23 cellular contexts compared by ENCODE assay signal in genomic region chr19:50281491-50281890, GRCh38. TPM values are rescaled to one million over a fixed set of nuclear protein-coding genes. Genes with fewer than 3 reads are reported as not detected.
DNase-seq lines count a peak whose midpoint lies in the region; ATAC-seq, FAIRE-seq and TF ChIP-seq lines count a peak whose summit lies in the region.
"Had no signal": no experiment of that assay in that cellular context is flagged by ENCODE, and none has a peak within 500 bp of the region (broad histone marks: within the 10 kb centered on the region; RNA-seq: fewer than 3 reads in every experiment).

No MANE protein-coding gene starts in this region.

- H3K27ac Mint-ChIP-seq in chondrocyte (ENCODE audit: unreplicated experiment) = no peak overlapping the region
- H3K27ac Mint-ChIP-seq: B cell; CD4-positive, alpha-beta T cell; CD8-positive, alpha-beta T cell had no signal

- FAIRE-seq in HepG2 (lab: Jason Lieb, UNC) (no peak), GM12891 (lab: Jason Lieb, UNC) (no peak)
- FAIRE-seq: A549, D721Med, G401.6, GM12878, GM19239 had no signal

- no peak for TF ChIP-seq RAD21 in HepG2 (CRISPR knock-in tag; IDR thresholded peaks at IDR 0.05)

- no peak overlapping the region for H3K4me2 ChIP-seq in HepG2 (ENCODE audit: low read depth, low read length)
- H3K4me2 ChIP-seq in neuronal stem cell (ENCODE audit: insufficient read depth, low read length, poor library complexity, severe bottlenecking) = no peak overlapping the region
- H3K4me2 ChIP-seq: A549 had no signal

- H2AFZ ChIP-seq in HepG2 (ENCODE audit: low read length) (no peak overlapping the region), neuronal stem cell (ENCODE audit: low read length) (no peak overlapping the region)

- H3K4me3 ChIP-seq in HepG2 (replicated peaks in 1 of 3; ENCODE audit: insufficient read depth in 1 of 3, low read depth in 2 of 3, low read length in 3 of 3) (no peak overlapping the region), right lobe of liver (no peak overlapping the region), neuronal stem cell (ENCODE audit: low read length in 2 of 2) (no peak overlapping the region)
- H3K4me3 ChIP-seq: A549; BLaER1 treated with 17β-estradiol and CSF1 and Interleukin-3, amounts not matched to agents 10 nM and 100 nM; GM12878 had no signal

- no peak overlapping the region for H3K14ac ChIP-seq in neuronal stem cell (ENCODE audit: low read length)

- DNase-seq in HepG2 (ENCODE audit: low spot score) = no peak
- no peak for DNase-seq in right lobe of liver
- DNase-seq in chondrocyte (ENCODE audit: low spot score) = peak; percentile 88
- DNase-seq in neuronal stem cell (ENCODE audit: low spot score) = no peak
- DNase-seq in GM12891 (ENCODE audit: insufficient read length, low spot score) = no peak
- DNase-seq: AML-193; Caco-2; Calu3; CD4-positive, alpha-beta T cell; CD8-positive, alpha-beta T cell; DMS79 treated with DMSO at 0.1 percent for 48 hours had no signal

- ATAC-seq in HepG2 (no peak), right lobe of liver (no peak), HG03378 (IDR thresholded peaks at IDR 0.05; ENCODE audit: unreplicated experiment) (no peak), HG03460 (IDR thresholded peaks at IDR 0.05; ENCODE audit: unreplicated experiment) (no peak)
- ATAC-seq: CD8-positive, alpha-beta T cell; GM12878 had no signal

- H3K79me1 ChIP-seq in neuronal stem cell (ENCODE audit: low read depth, low read length) = no peaks in the 10 kb centered on the region

- 100% methylated on average over 1 of the region's 22 CpGs for WGBS in HepG2 (ENCODE audit: low lambda C conversion rate)
- 53% methylated on average over 3 of the region's 22 CpGs for WGBS in right lobe of liver (ENCODE audit: insufficient coverage, low coverage, low lambda C conversion rate, missing lambda C conversion rate)
- WGBS in neuronal stem cell (ENCODE audit: extremely low coverage in 2 of 2, insufficient read length in 2 of 2, insufficient replicate concordance in 1 of 2), 2 donors = no CpG with 5 or more reads among the region's 22 CpGs

- H3K9me3 Mint-ChIP-seq in chondrocyte (ENCODE audit: low read depth) = peaks cover 8% of the 10 kb centered on the region

- peaks cover 3% of the 10 kb centered on the region; the same call in 1 of the 2 replicates for H3K9me3 ChIP-seq in HepG2 (ENCODE audit: low read length)
- peaks cover 0 to 6% (median 0%) of the 10 kb centered on the region in 4 donors for H3K9me3 ChIP-seq in right lobe of liver
- peaks cover 6 to 11% of the 10 kb centered on the region in 2 donors for H3K9me3 ChIP-seq in neuronal stem cell (replicated peaks in 1 of 2; ENCODE audit: control insufficient read depth in 2 of 2, insufficient read depth in 1 of 2, low read depth in 1 of 2, low read length in 2 of 2)

- H3K36me3 ChIP-seq in HepG2 (replicated peaks in 1 of 2; ENCODE audit: control insufficient read depth in 1 of 2, insufficient read depth in 2 of 2, low read length in 2 of 2) = peaks cover 4 to 9% of the 10 kb centered on the region in 2 experiments; a peak in 1 of 5 replicates
- H3K36me3 ChIP-seq in right lobe of liver = peaks cover 0 to 45% (median 16%) of the 10 kb centered on the region in 4 donors
- peaks cover 0 to 6% of the 10 kb centered on the region in 2 donors for H3K36me3 ChIP-seq in neuronal stem cell (replicated peaks in 1 of 2; ENCODE audit: control insufficient read depth in 2 of 2, insufficient read depth in 2 of 2, low read length in 2 of 2)

- no peak overlapping the region for H2AK5ac ChIP-seq in neuronal stem cell (ENCODE audit: low read depth, low read length)

- no peak overlapping the region for H2BK5ac ChIP-seq in neuronal stem cell (ENCODE audit: low read length)

- BruUV-seq in HepG2 (replicated peaks; lab: Mats Ljungman, UMichigan) = no TSS peak

- H2BK15ac ChIP-seq in neuronal stem cell (ENCODE audit: low read length) = no peak overlapping the region

- H3K27me3 Mint-ChIP-seq in chondrocyte (ENCODE audit: low read depth) = no peaks in the 10 kb centered on the region

- H4K91ac ChIP-seq in neuronal stem cell (ENCODE audit: low read depth, low read length, poor library complexity) = no peak overlapping the region

- no peaks in the 10 kb centered on the region for H4K20me1 ChIP-seq in HepG2 (ENCODE audit: insufficient read depth, low read length)
- H4K20me1 ChIP-seq: BLaER1 treated with 17β-estradiol and CSF1 and Interleukin-3, amounts not matched to agents 10 nM and 100 nM had no signal

- no peak overlapping the region for H3K27ac ChIP-seq in HepG2 (ENCODE audit: extremely low read length, insufficient read depth, low read length)
- no peak overlapping the region for H3K27ac ChIP-seq in right lobe of liver
- H3K27ac ChIP-seq in neuronal stem cell (replicated peaks; ENCODE audit: low read length) = no peak overlapping the region
- H3K27ac ChIP-seq: 22Rv1; A549; BLaER1 treated with 17β-estradiol and CSF1 and Interleukin-3, amounts not matched to agents 10 nM and 100 nM; C4-2B had no signal

- H3K4me1 ChIP-seq in HepG2 (ENCODE audit: insufficient read depth, low read length) (peaks cover 10% of the 10 kb centered on the region), right lobe of liver (no peaks in the 10 kb centered on the region), neuronal stem cell (ENCODE audit: control insufficient read depth in 2 of 2, insufficient read depth in 1 of 2, low read depth in 1 of 2, low read length in 2 of 2) (no peaks in the 10 kb centered on the region)
- H3K4me1 ChIP-seq: A549, Caco-2 had no signal

- no peaks in the 10 kb centered on the region for H3K79me2 ChIP-seq in HepG2 (ENCODE audit: insufficient read depth, low read length)

- no peak overlapping the region for H3K18ac ChIP-seq in neuronal stem cell (ENCODE audit: low read length)

- no peak overlapping the region for H4K8ac ChIP-seq in neuronal stem cell (ENCODE audit: low read depth, low read length)

- H3K9ac ChIP-seq in HepG2 (ENCODE audit: insufficient read depth, low read depth, low read length) (no peak overlapping the region), neuronal stem cell (ENCODE audit: low read depth, low read length, poor library complexity) (no peak overlapping the region)
- H3K9ac ChIP-seq: BLaER1 treated with 17β-estradiol and CSF1 and Interleukin-3, amounts not matched to agents 10 nM and 100 nM had no signal

- CTCF ChIA-PET in HepG2 (lab: Yijun Ruan, JAX; ENCODE audit: low intra/inter-chr PET ratio, low total read pairs) = no interaction called here

- H2BK12ac ChIP-seq in neuronal stem cell (ENCODE audit: low read length) = no peak overlapping the region

- no peak for TF ChIP-seq EP300 in HepG2 (IDR thresholded peaks at IDR 0.05; ENCODE audit: low read depth in 2 of 2, low read length in 2 of 2)
- TF ChIP-seq EP300 in HepG2 (CRISPR knock-in tag; IDR thresholded peaks at IDR 0.05; ENCODE audit: borderline replicate concordance) = no peak

- TF ChIP-seq CTCF in HepG2 (CRISPR knock-in tag; IDR thresholded peaks at IDR 0.05) = no peak
- TF ChIP-seq CTCF in right lobe of liver (IDR thresholded peaks at IDR 0.05) = no peak
- no peak for TF ChIP-seq CTCF in chondrocyte (IDR thresholded peaks at IDR 0.05)

- no peaks in the 10 kb centered on the region for H3K27me3 ChIP-seq in HepG2 (ENCODE audit: control insufficient read depth in 1 of 2, insufficient read depth in 2 of 2, low read length in 2 of 2)
- no peaks in the 10 kb centered on the region for H3K27me3 ChIP-seq in right lobe of liver
- peaks cover 0 to 5% (median 0%) of the 10 kb centered on the region in 3 experiments for H3K27me3 ChIP-seq in neuronal stem cell (ENCODE audit: control insufficient read depth in 3 of 3, insufficient read depth in 3 of 3, low read depth in 1 of 3, low read length in 3 of 3)
- H3K27me3 ChIP-seq: BLaER1 treated with 17β-estradiol and CSF1 and Interleukin-3, amounts not matched to agents 10 nM and 100 nM had no signal

- no peak overlapping the region for H3K4me3 Mint-ChIP-seq in chondrocyte (ENCODE audit: unreplicated experiment)
- H3K4me3 Mint-ChIP-seq: B cell; CD4-positive, alpha-beta T cell; CD8-positive, alpha-beta T cell had no signal

- H3K23ac ChIP-seq in neuronal stem cell (ENCODE audit: low read depth, low read length, poor library complexity) = peak overlapping the region; percentile 62

- in situ Hi-C loops in HepG2 (cut with HindIII; ENCODE audit: extremely low pct_ligation_motif_present, low pct_unique_long_range_greater_than_20kb) = no loop called here

- no peaks in the 10 kb centered on the region for H3K4me1 Mint-ChIP-seq in chondrocyte (ENCODE audit: low read depth)
- H3K4me1 Mint-ChIP-seq: B cell had no signal

- H3K36me3 Mint-ChIP-seq in chondrocyte (ENCODE audit: low read depth) = peaks cover 9% of the 10 kb centered on the region
- H3K36me3 Mint-ChIP-seq: CD8-positive, alpha-beta T cell had no signal

- H3K4ac ChIP-seq in neuronal stem cell (ENCODE audit: low read length) = no peak overlapping the region

- intact Hi-C loops in HepG2 (cut with micrococcal nuclease; ENCODE audit: unreplicated experiment) (no loop called here), right lobe of liver (cut with DNase I) (no loop called here)

- POLR2A ChIA-PET in HepG2 (lab: Yijun Ruan, JAX) = no interaction called here

- TF ChIP-seq POLR2A in HepG2 (IDR thresholded peaks at IDR 0.05; ENCODE audit: insufficient read depth in 1 of 2, low read depth in 2 of 2, low read length in 2 of 2) (no peak), right lobe of liver (IDR thresholded peaks at IDR 0.05) (no peak), GM12891 (IDR thresholded peaks at IDR 0.05; ENCODE audit: low read depth, low read length) (no peak)

- H2BK120ac ChIP-seq in neuronal stem cell (ENCODE audit: low read depth, low read length) = no peak overlapping the region

RNA-seq across cellular contexts. Expression of gene KCNC3, which starts 47.7 kb away (rescaled TPM):
- total RNA-seq in HepG2 (2016; rRNA removed; fragmentation: Illumina TruSeq; extraction: Trizol) (0.24 and 0.29 TPM in 2 replicates), right lobe of liver (1 to 10 TPM in 5 of 6 experiments, under 1 TPM in 1; 0.92 to 3.0 (median 2.3) TPM), chondrocyte (4.9 to 9.3 TPM (median 8.9 TPM) in 3 replicates)
- 0.09 and 0.20 TPM in 2 replicates for total RNA-seq in HepG2 (2016; cell fraction: cytosol; rRNA removed; fragmentation: Illumina TruSeq; extraction: Trizol; ENCODE audit: low read depth)
- 0.10 and 0.35 TPM in 2 replicates for total RNA-seq in HepG2 (2016; cell fraction: insoluble cytoplasmic fraction; rRNA removed; fragmentation: Illumina TruSeq; extraction: Trizol)
- total RNA-seq in HepG2 (2016; cell fraction: membrane; rRNA removed; fragmentation: Illumina TruSeq; extraction: Trizol) = 0.34 TPM in 2 replicates
- total RNA-seq in HepG2 (2016; cell fraction: nucleus; rRNA removed; fragmentation: Illumina TruSeq; extraction: Trizol) = 0.66 and 0.81 TPM in 2 replicates
- 1.6 and 1.7 TPM in 2 replicates for polyA plus RNA-seq in HepG2 (2011; rRNA removed)
- polyA plus RNA-seq in HepG2 (2011; cell fraction: cytosol; rRNA removed) = 0.29 and 0.46 TPM in 2 replicates
- 13.3 and 15.9 TPM in 2 replicates for polyA plus RNA-seq in HepG2 (2011; cell fraction: nucleus; rRNA removed)
- polyA plus RNA-seq in HepG2 (2012) = 2.6 and 3.4 TPM in 2 replicates
- 0.17 and 0.27 TPM in 2 replicates for polyA plus RNA-seq in HepG2 (2016; cell fraction: cytosol; fragmentation: Illumina TruSeq; extraction: Trizol; ENCODE audit: low read depth)
- 1.1 and 1.3 TPM in 2 replicates for polyA plus RNA-seq in HepG2 (2016; cell fraction: insoluble cytoplasmic fraction; fragmentation: Illumina TruSeq; extraction: Trizol; ENCODE audit: low read depth)
- polyA plus RNA-seq in HepG2 (2016; cell fraction: membrane; fragmentation: Illumina TruSeq; extraction: Trizol; ENCODE audit: low read depth) = 0.78 and 1.2 TPM in 2 replicates
- polyA plus RNA-seq in HepG2 (2016; cell fraction: nucleus; fragmentation: Illumina TruSeq; extraction: Trizol; ENCODE audit: insufficient read depth, low read depth) = 9.8 and 11.7 TPM in 2 replicates
- 4.0 TPM in 1 of 2 replicates, not detected in the other for polyA minus RNA-seq in HepG2 (2011; rRNA and poly(A)+ RNA removed; ENCODE audit: low replicate concordance)
- 0.62 and 0.79 TPM in 2 replicates for polyA minus RNA-seq in HepG2 (2011; cell fraction: cytosol; rRNA and poly(A)+ RNA removed)
- 4.2 and 4.6 TPM in 2 replicates for polyA minus RNA-seq in HepG2 (2011; cell fraction: nucleus; rRNA and poly(A)+ RNA removed)
- polyA plus RNA-seq in neuronal stem cell (2013, experiment 1 of 2) = 6.8 TPM
- polyA plus RNA-seq in neuronal stem cell (2013, experiment 2 of 2) = 6.9 TPM
- polyA plus RNA-seq in GM12891 (2012; ENCODE audit: low read depth, missing spikeins) = 2.3 TPM
- total RNA-seq: A172 had no signal
